21 cellular contexts compared by ENCODE assay signal in genomic region chr22:29877620-29878019, GRCh38. TPM values are rescaled to one million over a fixed set of nuclear protein-coding genes. Genes with fewer than 3 reads are reported as not detected.
DNase-seq lines count a peak whose midpoint lies in the region; ATAC-seq and TF ChIP-seq lines count a peak whose summit lies in the region.
"Had no signal": no experiment of that assay in that cellular context is flagged by ENCODE, and none has a peak within 500 bp of the region (broad histone marks: within the 10 kb centered on the region; RNA-seq: fewer than 3 reads in every experiment).

No MANE protein-coding gene starts in this region.

- H3K9me3 ChIP-seq in BLaER1: no peaks in the 10 kb centered on the region
- H3K9me3 ChIP-seq: ascending aorta, mucosa of descending colon, thyroid gland had no signal

- no peak for TF ChIP-seq CTCF in cardiac fibroblast (IDR thresholded peaks at IDR 0.05; ENCODE audit: low read depth, low read length)

- DNase-seq in LHCN-M2 (ENCODE audit: low read depth): peak; percentile 81
- peak; percentile 49 to 90 for DNase-seq in cardiac fibroblast (ENCODE audit: low read depth in 2 of 2)
- peak; percentile 16 for DNase-seq in iris pigment epithelial cell (ENCODE audit: low read depth)
- DNase-seq in SW 1271 (lab: John Stamatoyannopoulos, UW): no peak
- DNase-seq: activated CD4-positive, alpha-beta memory T cell treated with anti-CD3 and anti-CD28 coated beads, Interleukin-2, amount 10 ng/mL, durations not matched to agents 7 days and 5 days; activated naive CD4-positive, alpha-beta T cell treated with anti-CD3 and anti-CD28 coated beads, Interleukin-2, amount 10 ng/mL, durations not matched to agents 7 days and 5 days; activated T-cell treated with anti-CD3 and anti-CD28 coated beads, Interleukin-2, amount 50 U/mL, for 4 hours; glutamatergic neuron; left ventricle myocardium superior; mucosa of descending colon; NCI-H1417 treated with DMSO at 0.1 percent for 48 hours; NCI-H2171 treated with DMSO at 0.1 percent for 48 hours; thyroid gland; WERI-Rb-1 had no signal

- H3K9ac ChIP-seq in BLaER1: no peak overlapping the region

- H4K20me1 ChIP-seq in BLaER1: no peaks in the 10 kb centered on the region

- no peak overlapping the region for H3K4me3 ChIP-seq in BLaER1
- no peak overlapping the region for H3K4me3 ChIP-seq in cardiac fibroblast (replicated peaks in 1 of 2; ENCODE audit: low read depth in 2 of 2, low read length in 2 of 2)
- H3K4me3 ChIP-seq: ascending aorta, mucosa of descending colon, thyroid gland had no signal

- H3K27me3 ChIP-seq in BLaER1: no peaks in the 10 kb centered on the region
- H3K27me3 ChIP-seq: ascending aorta, thyroid gland had no signal

- peaks cover 30% of the 10 kb centered on the region for H3K4me1 ChIP-seq in BLaER1
- H3K4me1 ChIP-seq: ascending aorta, thyroid gland had no signal

- no peak overlapping the region for H3K27ac ChIP-seq in BLaER1
- H3K27ac ChIP-seq: ascending aorta, thyroid gland, WERI-Rb-1 had no signal

- no peak for ATAC-seq in HG02798 (IDR thresholded peaks at IDR 0.05; ENCODE audit: poor library complexity, unreplicated experiment)
- no peak for ATAC-seq in HG02938 (IDR thresholded peaks at IDR 0.05; ENCODE audit: unreplicated experiment)
- no peak for ATAC-seq in HG03280 (IDR thresholded peaks at IDR 0.05; ENCODE audit: unreplicated experiment)
- ATAC-seq: activated T-cell treated with anti-CD3 and anti-CD28 coated beads, Interleukin-2, amount 50 U/mL, for 4 hours; left ventricle myocardium superior; mucosa of descending colon; Right ventricle myocardium inferior; stimulated activated memory B cell treated with anti-CD40 and anti-IgM and Interleukin-4, amounts not matched to agents 10 μg/mL and 1 μg/mL and 100 μg/mL, for 72 hours had no signal

- H3K4me2 ChIP-seq in BLaER1: peak overlapping the region; percentile 21

- no peaks in the 10 kb centered on the region for H3K36me3 ChIP-seq in BLaER1
- H3K36me3 ChIP-seq: ascending aorta, thyroid gland, WERI-Rb-1 had no signal

RNA-seq across cellular contexts. Expression of gene MTMR3, which starts 5.4 kb away (rescaled TPM):
- total RNA-seq in LHCN-M2 (2014; rRNA removed): 9.9 and 14.5 TPM in 2 replicates
- polyA plus RNA-seq in LHCN-M2 (2012): 8.3 TPM

RNA-seq across cellular contexts. Expression of gene ASCC2, which starts 39.5 kb away (rescaled TPM):
- total RNA-seq in LHCN-M2 (2014; rRNA removed): 36.0 and 36.9 TPM in 2 replicates
- polyA plus RNA-seq in LHCN-M2 (2012): 54.4 TPM

Comparison
In these comparisons a context has a peak if more than half of its experiments do, and no peak if none do; other contexts are left out.
1. DNase-seq: peak in LHCN-M2 (single experiment), cardiac fibroblast (2 of 2) and iris pigment epithelial cell (single experiment); none in SW 1271 (0 of 2).